In genomic region chr10:71651428-71651827, GRCh38 we compare ENCODE assay signal across 36 cellular contexts.
"Had no signal": no experiment of that assay in that cellular context is flagged by ENCODE, and none has a peak within 500 bp of the region (broad histone marks: within the 10 kb centered on the region; RNA-seq: fewer than 3 reads in every experiment).

No MANE protein-coding gene starts in this region.

- H3K27ac ChIP-seq: ascending aorta, cardiac muscle cell, VCaP had no signal

- H3K4me1 Mint-ChIP-seq: activated naive CD4-positive, alpha-beta T cell treated with anti-CD3 and anti-CD28 coated beads, Interleukin-2, amount 50 U/mL, for 24 hours; activated naive CD8-positive, alpha-beta T cell treated with anti-CD3 and anti-CD28 coated beads, Interleukin-2, amount 50 U/mL, for 24 hours had no signal

- DNase-seq: activated B cell treated with CpG ODN at 0.5 μM for 24 hours; activated CD4-positive, alpha-beta memory T cell treated with anti-CD3 and anti-CD28 coated beads for 36 hours; activated CD4-positive, alpha-beta T cell treated with anti-CD3 and anti-CD28 coated beads for 4 hours; activated CD4-positive, alpha-beta T cell treated with anti-CD3 and anti-CD28 coated beads, Interleukin-2, amount 10 ng/mL, durations not matched to agents 24 days and 14 days; activated CD4-positive, alpha-beta T cell treated with anti-CD3 and anti-CD28 coated beads, Interleukin-2, amount 50 U/mL, for 1 hour; activated CD4-positive, alpha-beta T cell treated with anti-CD3 and anti-CD28 coated beads, Interleukin-2, amount 50 U/mL, for 4 hours; activated CD4-positive, CD25-positive, alpha-beta regulatory T cell treated with anti-CD3 and anti-CD28 coated beads, Interleukin-2, amount 50 U/mL, for 72 hours; activated CD8-positive, alpha-beta memory T cell treated with anti-CD3 and anti-CD28 coated beads, Interleukin-2, amount 50 U/mL, for 4 hours; activated CD8-positive, alpha-beta T cell treated with anti-CD3 and anti-CD28 coated beads for 36 hours; activated effector memory CD4-positive, alpha-beta T cell treated with Interleukin-2 at 50 U/mL for 16 hours; activated gamma-delta T cell; activated naive CD4-positive, alpha-beta T cell treated with anti-CD3 and anti-CD28 coated beads, Interleukin-2, amount 10 ng/mL, durations not matched to agents 7 days and 5 days; activated naive CD4-positive, alpha-beta T cell treated with Interleukin-2 at 50 U/mL for 16 hours; activated naive CD8-positive, alpha-beta T cell treated with anti-CD3 and anti-CD28 coated beads, Interleukin-2, amount 10 ng/mL, durations not matched to agents 7 days and 5 days; activated naive CD8-positive, alpha-beta T cell treated with anti-CD3 and anti-CD28 coated beads, Interleukin-2, amount 50 U/mL, for 24 hours; activated T-cell treated with anti-CD3 and anti-CD28 coated beads for 4 hours; activated T-cell treated with anti-CD3 and anti-CD28 coated beads, Interleukin-2, amount 50 U/mL, for 1 hour; activated T-cell treated with anti-CD3 and anti-CD28 coated beads, Interleukin-2, amount 50 U/mL, for 4 hours; amygdala; anterior cingulate cortex; caudate nucleus; cerebellar nuclear complex; T-helper 2 cell; T-helper 9 cell had no signal

- H3K9me3 ChIP-seq: ascending aorta had no signal

- H3K4me3 Mint-ChIP-seq: activated B cell treated with CpG ODN at 0.5 μM for 24 hours; activated CD4-positive, alpha-beta memory T cell treated with anti-CD3 and anti-CD28 coated beads for 36 hours; activated CD4-positive, alpha-beta T cell treated with anti-CD3 and anti-CD28 coated beads, Interleukin-2, amount 10 ng/mL, durations not matched to agents 24 days and 14 days; activated CD8-positive, alpha-beta T cell treated with anti-CD3 and anti-CD28 coated beads for 36 hours; activated naive CD4-positive, alpha-beta T cell treated with anti-CD3 and anti-CD28 coated beads, Interleukin-2, amount 10 ng/mL, durations not matched to agents 7 days and 5 days; activated naive CD4-positive, alpha-beta T cell treated with anti-CD3 and anti-CD28 coated beads, Interleukin-2, amount 50 U/mL, for 24 hours; activated naive CD8-positive, alpha-beta T cell; activated naive CD8-positive, alpha-beta T cell treated with anti-CD3 and anti-CD28 coated beads, Interleukin-2, amount 10 ng/mL, durations not matched to agents 7 days and 5 days; activated naive CD8-positive, alpha-beta T cell treated with anti-CD3 and anti-CD28 coated beads, Interleukin-2, amount 50 U/mL, for 24 hours; activated T-cell treated with anti-CD3 and anti-CD28 coated beads, Interleukin-2, amount 50 U/mL, for 4 hours; brain; central memory CD8-positive, alpha-beta T cell; T-helper 1 cell treated with Interleukin-12 subunit alpha and Interleukin-12 subunit beta and Interleukin-4 antibody, amounts not matched to agents 30 μg/mL and 1 μg/mL, for 36 hours; T-helper 2 cell treated with Interferon-gamma antibody and Interleukin-4, amounts not matched to agents 5 μg/mL and 100 μg/mL, for 36 hours had no signal

- H3K27me3 ChIP-seq: ascending aorta, cardiac muscle cell had no signal

- H3K9me3 Mint-ChIP-seq: activated B cell treated with CpG ODN at 0.5 μM for 24 hours; activated CD4-positive, alpha-beta memory T cell treated with anti-CD3 and anti-CD28 coated beads for 36 hours; activated CD4-positive, alpha-beta T cell treated with anti-CD3 and anti-CD28 coated beads, Interleukin-2, amount 10 ng/mL, durations not matched to agents 24 days and 14 days; activated CD8-positive, alpha-beta T cell treated with anti-CD3 and anti-CD28 coated beads for 36 hours; activated naive CD4-positive, alpha-beta T cell treated with anti-CD3 and anti-CD28 coated beads, Interleukin-2, amount 10 ng/mL, durations not matched to agents 7 days and 5 days; activated naive CD4-positive, alpha-beta T cell treated with anti-CD3 and anti-CD28 coated beads, Interleukin-2, amount 50 U/mL, for 24 hours; activated naive CD8-positive, alpha-beta T cell treated with anti-CD3 and anti-CD28 coated beads, Interleukin-2, amount 10 ng/mL, durations not matched to agents 7 days and 5 days; activated naive CD8-positive, alpha-beta T cell treated with anti-CD3 and anti-CD28 coated beads, Interleukin-2, amount 50 U/mL, for 24 hours; activated T-cell treated with anti-CD3 and anti-CD28 coated beads, Interleukin-2, amount 50 U/mL, for 4 hours; activated T-helper 2 cell treated with anti-CD3 and anti-CD28 coated beads, Interferon-gamma antibody, Interleukin-2, Interleukin-4, amounts not matched to agents 10 μg/mL and 5 μg/mL and 100 μg/mL, durations not matched to agents 14 hours and 24 hours and 36 hours; brain; central memory CD8-positive, alpha-beta T cell; T-helper 1 cell treated with Interleukin-12 subunit alpha and Interleukin-12 subunit beta and Interleukin-4 antibody, amounts not matched to agents 30 μg/mL and 1 μg/mL, for 36 hours; T-helper 2 cell treated with Interferon-gamma antibody and Interleukin-4, amounts not matched to agents 5 μg/mL and 100 μg/mL, for 36 hours had no signal

- ATAC-seq: activated CD8-positive, alpha-beta T cell treated with anti-CD3 and anti-CD28 coated beads for 36 hours; activated naive CD8-positive, alpha-beta T cell treated with anti-CD3 and anti-CD28 coated beads, Interleukin-2, amount 50 U/mL, for 24 hours; activated T-cell treated with anti-CD3 and anti-CD28 coated beads, Interleukin-2, amount 50 U/mL, for 4 hours had no signal

- H3K36me3 ChIP-seq: ascending aorta, cardiac muscle cell had no signal

- H3K4me1 ChIP-seq: ascending aorta had no signal

- FAIRE-seq: bronchial epithelial cell, TTC549 had no signal

- H3K4me3 ChIP-seq: ascending aorta, cardiac muscle cell had no signal

- H3K27ac Mint-ChIP-seq: activated B cell treated with CpG ODN at 0.5 μM for 24 hours; activated CD4-positive, alpha-beta memory T cell treated with anti-CD3 and anti-CD28 coated beads for 36 hours; activated CD4-positive, alpha-beta T cell treated with anti-CD3 and anti-CD28 coated beads, Interleukin-2, amount 10 ng/mL, durations not matched to agents 24 days and 14 days; activated CD8-positive, alpha-beta T cell treated with anti-CD3 and anti-CD28 coated beads for 36 hours; activated naive CD4-positive, alpha-beta T cell treated with anti-CD3 and anti-CD28 coated beads, Interleukin-2, amount 10 ng/mL, durations not matched to agents 7 days and 5 days; activated naive CD4-positive, alpha-beta T cell treated with anti-CD3 and anti-CD28 coated beads, Interleukin-2, amount 50 U/mL, for 24 hours; activated naive CD8-positive, alpha-beta T cell; activated naive CD8-positive, alpha-beta T cell treated with anti-CD3 and anti-CD28 coated beads, Interleukin-2, amount 10 ng/mL, durations not matched to agents 7 days and 5 days; activated naive CD8-positive, alpha-beta T cell treated with anti-CD3 and anti-CD28 coated beads, Interleukin-2, amount 50 U/mL, for 24 hours; activated T-helper 2 cell treated with anti-CD3 and anti-CD28 coated beads, Interferon-gamma antibody, Interleukin-2, Interleukin-4, amounts not matched to agents 10 μg/mL and 5 μg/mL and 100 μg/mL, durations not matched to agents 14 hours and 24 hours and 36 hours; brain; T-helper 1 cell treated with Interleukin-12 subunit alpha and Interleukin-12 subunit beta and Interleukin-4 antibody, amounts not matched to agents 30 μg/mL and 1 μg/mL, for 36 hours; T-helper 2 cell treated with Interferon-gamma antibody and Interleukin-4, amounts not matched to agents 5 μg/mL and 100 μg/mL, for 36 hours had no signal

- H3K36me3 Mint-ChIP-seq: activated CD4-positive, alpha-beta memory T cell treated with anti-CD3 and anti-CD28 coated beads for 36 hours; activated naive CD4-positive, alpha-beta T cell treated with anti-CD3 and anti-CD28 coated beads, Interleukin-2, amount 10 ng/mL, durations not matched to agents 7 days and 5 days; activated naive CD4-positive, alpha-beta T cell treated with anti-CD3 and anti-CD28 coated beads, Interleukin-2, amount 50 U/mL, for 24 hours; activated naive CD8-positive, alpha-beta T cell; activated naive CD8-positive, alpha-beta T cell treated with anti-CD3 and anti-CD28 coated beads, Interleukin-2, amount 10 ng/mL, durations not matched to agents 7 days and 5 days; brain had no signal

- H3K27me3 Mint-ChIP-seq: activated B cell treated with CpG ODN at 0.5 μM for 24 hours; activated CD4-positive, alpha-beta memory T cell treated with anti-CD3 and anti-CD28 coated beads for 36 hours; activated CD4-positive, alpha-beta T cell treated with anti-CD3 and anti-CD28 coated beads, Interleukin-2, amount 10 ng/mL, durations not matched to agents 24 days and 14 days; activated CD8-positive, alpha-beta T cell treated with anti-CD3 and anti-CD28 coated beads for 36 hours; activated naive CD4-positive, alpha-beta T cell treated with anti-CD3 and anti-CD28 coated beads, Interleukin-2, amount 50 U/mL, for 24 hours; activated naive CD8-positive, alpha-beta T cell; activated naive CD8-positive, alpha-beta T cell treated with anti-CD3 and anti-CD28 coated beads, Interleukin-2, amount 10 ng/mL, durations not matched to agents 7 days and 5 days; activated naive CD8-positive, alpha-beta T cell treated with anti-CD3 and anti-CD28 coated beads, Interleukin-2, amount 50 U/mL, for 24 hours; brain; central memory CD8-positive, alpha-beta T cell had no signal
